ENCODE assay signal across 15 cellular contexts in the genomic region with DNA sequence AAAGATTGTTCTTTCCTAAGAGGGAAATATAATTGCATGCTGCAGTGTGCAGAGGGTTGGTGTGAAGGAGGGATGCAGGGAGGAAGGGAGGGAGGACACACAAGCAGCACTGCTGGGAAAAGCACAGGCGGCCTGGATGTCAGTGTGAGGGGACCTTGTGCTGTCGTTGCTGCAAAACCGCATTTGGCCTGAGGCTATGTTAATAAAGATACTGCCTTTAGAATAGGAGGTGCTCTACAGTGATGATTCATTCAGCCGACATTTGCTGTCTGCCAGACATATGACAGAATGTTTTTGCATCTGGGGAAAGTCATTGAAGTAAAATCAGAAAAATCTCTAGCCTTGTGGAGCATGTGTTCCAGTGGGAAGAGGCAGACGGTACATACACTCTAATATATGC.
A peak's percentile ranks its signal among the peaks of the same experiment; 100 is the strongest.
DNase-seq lines count a peak whose midpoint lies in the region; ATAC-seq and TF ChIP-seq lines count a peak whose summit lies in the region.
"Had no signal": no experiment of that assay in that cellular context is flagged by ENCODE, and none has a peak within 500 bp of the region (broad histone marks: within the 10 kb centered on the region; RNA-seq: fewer than 3 reads in every experiment).

No MANE protein-coding gene starts in this region.

- no peak for ATAC-seq in stimulated activated naive B cell treated with anti-CD40 and anti-IgM and Interleukin-4, amounts not matched to agents 10 μg/mL and 1 μg/mL and 100 μg/mL, for 72 hours (replicated peaks)
- ATAC-seq in HG03135 (IDR thresholded peaks at IDR 0.05; ENCODE audit: unreplicated experiment) (no peak), HG02623 (IDR thresholded peaks at IDR 0.05; ENCODE audit: unreplicated experiment) (no peak), GM18520 (IDR thresholded peaks at IDR 0.05; ENCODE audit: unreplicated experiment) (no peak)

- H3K4me3 Mint-ChIP-seq in stimulated activated naive B cell treated with anti-CD40 and anti-IgM and Interleukin-4, amounts not matched to agents 10 μg/mL and 1 μg/mL and 100 μg/mL, for 72 hours, result no peak overlapping the region
- H3K4me3 Mint-ChIP-seq: activated CD4-positive, alpha-beta T cell treated with anti-CD3 and anti-CD28 coated beads, Interleukin-2, amount 10 ng/mL, durations not matched to agents 7 days and 5 days had no signal

- TF ChIP-seq CTCF in fibroblast of pulmonary artery (IDR thresholded peaks at IDR 0.05; ENCODE audit: low read length, missing control alignments), result no peak

- H3K4me1 Mint-ChIP-seq in stimulated activated naive B cell treated with anti-CD40 and anti-IgM and Interleukin-4, amounts not matched to agents 10 μg/mL and 1 μg/mL and 100 μg/mL, for 72 hours, result peaks cover 37 to 41% of the 10 kb centered on the region in 2 donors

- H3K27me3 Mint-ChIP-seq in stimulated activated naive B cell treated with anti-CD40 and anti-IgM and Interleukin-4, amounts not matched to agents 10 μg/mL and 1 μg/mL and 100 μg/mL, for 72 hours, result no peaks in the 10 kb centered on the region
- H3K27me3 Mint-ChIP-seq: activated CD4-positive, alpha-beta T cell treated with anti-CD3 and anti-CD28 coated beads, Interleukin-2, amount 10 ng/mL, durations not matched to agents 7 days and 5 days had no signal

- no peak overlapping the region for H3K4me3 ChIP-seq in fibroblast of pulmonary artery (replicated peaks; ENCODE audit: low read depth, low read length)
- H3K4me3 ChIP-seq: coronary artery, lung had no signal

- DNase-seq in HPDE6-E6E7 (ENCODE audit: extremely low spot score), result peak; percentile 28
- peak; percentile 53 for DNase-seq in SW480 (ENCODE audit: low spot score)
- DNase-seq in fibroblast of pulmonary artery (ENCODE audit: low read depth), result peak; percentile 17
- no peak for DNase-seq in stimulated activated naive B cell treated with anti-CD40 and anti-IgM and Interleukin-4, amounts not matched to agents 10 μg/mL and 1 μg/mL and 100 μg/mL, for 72 hours
- DNase-seq: activated CD4-positive, alpha-beta T cell treated with anti-CD3 and anti-CD28 coated beads, Interleukin-2, amount 10 ng/mL, durations not matched to agents 7 days and 5 days; activated effector memory CD4-positive, alpha-beta T cell treated with anti-CD3 and anti-CD28 coated beads, Interleukin-2, amount 50 U/mL, for 16 hours; glutamatergic neuron; MM.1S; NCI-H510A; stimulated activated CD4-positive, alpha-beta T cell treated with anti-CD3 and anti-CD28 coated beads, Interleukin-2, amount 100 ng/mL, for 48 hours had no signal

- H3K9me3 Mint-ChIP-seq in stimulated activated naive B cell treated with anti-CD40 and anti-IgM and Interleukin-4, amounts not matched to agents 10 μg/mL and 1 μg/mL and 100 μg/mL, for 72 hours, result no peaks in the 10 kb centered on the region
- H3K9me3 Mint-ChIP-seq: activated CD4-positive, alpha-beta T cell treated with anti-CD3 and anti-CD28 coated beads, Interleukin-2, amount 10 ng/mL, durations not matched to agents 7 days and 5 days had no signal

- peak overlapping the region; percentile 0 for H3K27ac Mint-ChIP-seq in stimulated activated naive B cell treated with anti-CD40 and anti-IgM and Interleukin-4, amounts not matched to agents 10 μg/mL and 1 μg/mL and 100 μg/mL, for 72 hours
- H3K27ac Mint-ChIP-seq: activated CD4-positive, alpha-beta T cell treated with anti-CD3 and anti-CD28 coated beads, Interleukin-2, amount 10 ng/mL, durations not matched to agents 7 days and 5 days had no signal

- H3K36me3 Mint-ChIP-seq in stimulated activated naive B cell treated with anti-CD40 and anti-IgM and Interleukin-4, amounts not matched to agents 10 μg/mL and 1 μg/mL and 100 μg/mL, for 72 hours, result peaks cover 33 to 63% of the 10 kb centered on the region in 2 donors
